In genomic region chr14:49962616-49963015, GRCh38 we compare ENCODE assay signal across 11 cellular contexts.
DNase-seq lines count a peak whose midpoint lies in the region; ATAC-seq and TF ChIP-seq lines count a peak whose summit lies in the region.
"Had no signal": no experiment of that assay in that cellular context is flagged by ENCODE, and none has a peak within 500 bp of the region (broad histone marks: within the 10 kb centered on the region; RNA-seq: fewer than 3 reads in every experiment).

No MANE protein-coding gene starts in this region.

- H3K4me1 Mint-ChIP-seq in T-helper 1 cell treated with Interleukin-12 subunit alpha and Interleukin-12 subunit beta and Interleukin-4 antibody, amounts not matched to agents 30 μg/mL and 1 μg/mL, for 36 hours (ENCODE audit: low read depth) = peaks cover 46% of the 10 kb centered on the region
- H3K4me1 Mint-ChIP-seq in mesothelial cell of epicardium = peaks cover 49% of the 10 kb centered on the region
- H3K4me1 Mint-ChIP-seq: central memory CD8-positive, alpha-beta T cell had no signal

- H3K4me3 Mint-ChIP-seq in T-helper 1 cell treated with Interleukin-12 subunit alpha and Interleukin-12 subunit beta and Interleukin-4 antibody, amounts not matched to agents 30 μg/mL and 1 μg/mL, for 36 hours = peak overlapping the region; percentile 21
- no peak overlapping the region for H3K4me3 Mint-ChIP-seq in mesothelial cell of epicardium
- H3K4me3 Mint-ChIP-seq: central memory CD8-positive, alpha-beta T cell; neural progenitor cell had no signal

- no peak overlapping the region for H3K4me3 ChIP-seq in brain microvascular endothelial cell (ENCODE audit: low read depth, low read length)
- H3K4me3 ChIP-seq: neural progenitor cell had no signal

- in situ Hi-C loops in brain microvascular endothelial cell (cut with HindIII; ENCODE audit: low pct_ligation_motif_present, low sequenced_read_pairs) = no loop called here

- H3K27ac Mint-ChIP-seq in T-helper 1 cell treated with Interleukin-12 subunit alpha and Interleukin-12 subunit beta and Interleukin-4 antibody, amounts not matched to agents 30 μg/mL and 1 μg/mL, for 36 hours = peak overlapping the region; percentile 22
- H3K27ac Mint-ChIP-seq in mesothelial cell of epicardium = peak overlapping the region; percentile 78
- H3K27ac Mint-ChIP-seq: neural progenitor cell had no signal

- H3K36me3 Mint-ChIP-seq in T-helper 1 cell treated with Interleukin-12 subunit alpha and Interleukin-12 subunit beta and Interleukin-4 antibody, amounts not matched to agents 30 μg/mL and 1 μg/mL, for 36 hours (ENCODE audit: low read depth) = peaks cover 9% of the 10 kb centered on the region
- no peaks in the 10 kb centered on the region for H3K36me3 Mint-ChIP-seq in mesothelial cell of epicardium
- H3K36me3 Mint-ChIP-seq: neural progenitor cell had no signal

- H3K27me3 Mint-ChIP-seq in T-helper 1 cell treated with Interleukin-12 subunit alpha and Interleukin-12 subunit beta and Interleukin-4 antibody, amounts not matched to agents 30 μg/mL and 1 μg/mL, for 36 hours (ENCODE audit: low read depth) = no peaks in the 10 kb centered on the region
- no peaks in the 10 kb centered on the region for H3K27me3 Mint-ChIP-seq in mesothelial cell of epicardium (ENCODE audit: low read depth)
- H3K27me3 Mint-ChIP-seq: central memory CD8-positive, alpha-beta T cell had no signal

- H3K9me3 Mint-ChIP-seq in T-helper 1 cell treated with Interleukin-12 subunit alpha and Interleukin-12 subunit beta and Interleukin-4 antibody, amounts not matched to agents 30 μg/mL and 1 μg/mL, for 36 hours = peaks cover 4% of the 10 kb centered on the region
- H3K9me3 Mint-ChIP-seq in mesothelial cell of epicardium = no peaks in the 10 kb centered on the region
- H3K9me3 Mint-ChIP-seq: central memory CD8-positive, alpha-beta T cell; neural progenitor cell had no signal

- H3K27ac ChIP-seq in brain microvascular endothelial cell = no peak overlapping the region
- H3K27ac ChIP-seq: neural progenitor cell had no signal

- ATAC-seq in HG02588 (IDR thresholded peaks at IDR 0.05; ENCODE audit: unreplicated experiment) = peak; percentile 52
- ATAC-seq in GM18870 (IDR thresholded peaks at IDR 0.05; ENCODE audit: unreplicated experiment) = no peak
- no peak for ATAC-seq in HG03460 (IDR thresholded peaks at IDR 0.05; ENCODE audit: unreplicated experiment)

- H3K36me3 ChIP-seq in brain microvascular endothelial cell (replicated peaks) = no peaks in the 10 kb centered on the region
- H3K36me3 ChIP-seq: neural progenitor cell had no signal

- no peaks in the 10 kb centered on the region for H3K27me3 ChIP-seq in brain microvascular endothelial cell (replicated peaks)
- H3K27me3 ChIP-seq: neural progenitor cell had no signal

- DNase-seq in ELR (ENCODE audit: low read depth) (peak; percentile 34), mesothelial cell of epicardium (ENCODE audit: low spot score in 2 of 2, unreplicated experiment in 2 of 2) (no peak), brain microvascular endothelial cell (no peak), NCI-H82 (lab: John Stamatoyannopoulos, UW) (no peak)
- DNase-seq: NCI-H1930 had no signal

- no peak for TF ChIP-seq CTCF in mesothelial cell of epicardium (IDR thresholded peaks at IDR 0.05; ENCODE audit: unreplicated experiment)
- no peak for TF ChIP-seq CTCF in brain microvascular endothelial cell (IDR thresholded peaks at IDR 0.05; ENCODE audit: low read depth, low read length, missing control alignments)
